10 cellular contexts compared by ENCODE assay signal in the genomic region with DNA sequence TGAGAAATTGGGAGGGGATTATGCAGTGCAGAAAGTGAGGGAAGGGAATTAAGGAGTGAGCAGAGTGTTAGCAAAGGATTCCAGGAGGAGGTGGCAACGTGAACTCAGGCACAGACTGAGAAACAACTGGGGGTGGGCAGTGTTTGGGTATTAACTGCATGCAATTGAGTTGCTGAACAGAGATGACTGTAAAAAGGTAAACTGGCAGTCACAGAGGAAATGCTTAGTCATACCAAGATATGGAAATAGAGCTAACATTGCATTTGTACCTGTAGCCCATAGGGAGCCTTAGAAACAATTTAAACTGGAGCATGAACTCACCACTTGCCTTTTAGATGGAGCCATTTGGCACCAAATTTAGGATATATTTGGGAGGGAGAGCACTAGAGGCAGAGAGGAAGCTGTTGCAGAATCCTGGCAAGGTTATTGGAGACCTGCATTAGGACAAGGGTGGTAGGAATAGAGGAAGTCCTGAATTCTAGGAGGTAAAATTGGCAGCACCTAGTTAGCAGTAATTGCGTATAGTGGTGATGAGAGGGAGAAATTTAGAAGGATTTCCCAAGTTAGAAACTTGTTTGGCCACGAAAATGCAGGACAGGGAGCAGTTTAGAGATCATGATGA.
DNase-seq lines count a peak whose midpoint lies in the region; ATAC-seq and TF ChIP-seq lines count a peak whose summit lies in the region.
"Had no signal": no experiment of that assay in that cellular context is flagged by ENCODE, and none has a peak within 500 bp of the region (broad histone marks: within the 10 kb centered on the region; RNA-seq: fewer than 3 reads in every experiment).

No MANE protein-coding gene starts in this region.

- H3K4me1 ChIP-seq in heart right ventricle (peaks cover 3 to 75% (median 40%) of the 10 kb centered on the region in 9 donors), right atrium auricular region (peaks cover 0 to 38% of the 10 kb centered on the region in 2 donors), PC-9 (replicated peaks; ENCODE audit: insufficient read depth) (peaks cover 49% of the 10 kb centered on the region), adrenal gland (replicated peaks in 1 of 2) (peaks cover 0 to 12% of the 10 kb centered on the region in 2 donors)

- ATAC-seq in heart right ventricle (peak in 5 of 8 donors; percentile 19 to 62 (median 33)), HG02938 (IDR thresholded peaks at IDR 0.05; ENCODE audit: unreplicated experiment) (peak; percentile 100)
- peak; percentile 89 for ATAC-seq in stimulated activated memory B cell treated with anti-CD40 and anti-IgM and Interleukin-4, amounts not matched to agents 10 μg/mL and 1 μg/mL and 100 μg/mL, for 72 hours

- CTCF ChIA-PET in PC-9 (lab: Charles Lee): no interaction called here

- no peak for DNase-seq in heart right ventricle
- DNase-seq in right atrium auricular region (ENCODE audit: low spot score): no peak
- DNase-seq in PC-9: peak in 1 of 2 experiments; percentile 46
- DNase-seq in HuH-7 (ENCODE audit: low spot score): no peak
- DNase-seq in NCI-H146 (lab: John Stamatoyannopoulos, UW): no peak
- no peak for DNase-seq in adrenal gland
- DNase-seq: RPMI8226 had no signal

- H3K4me2 ChIP-seq in PC-9: peak overlapping the region; percentile 51

- no peaks in the 10 kb centered on the region for H3K9me2 ChIP-seq in PC-9 (ENCODE audit: insufficient read depth)

- no peaks in the 10 kb centered on the region for H3K9me3 ChIP-seq in heart right ventricle
- H3K9me3 ChIP-seq in right atrium auricular region: no peaks in the 10 kb centered on the region
- H3K9me3 ChIP-seq in PC-9 (ENCODE audit: insufficient read depth, low read depth): peaks cover 3% of the 10 kb centered on the region; the same call in 1 of the 2 replicates
- no peaks in the 10 kb centered on the region for H3K9me3 ChIP-seq in adrenal gland (replicated peaks in 1 of 3)

- H3K27ac Mint-ChIP-seq in stimulated activated memory B cell treated with anti-CD40 and anti-IgM and Interleukin-4, amounts not matched to agents 10 μg/mL and 1 μg/mL and 100 μg/mL, for 72 hours: no peak overlapping the region

- H3K4me3 ChIP-seq in heart right ventricle (no peak overlapping the region), right atrium auricular region (no peak overlapping the region), PC-9 (no peak overlapping the region), adrenal gland (no peak overlapping the region)
- H3K4me3 ChIP-seq: coronary artery had no signal

- peak overlapping the region; percentile 76 for H2AFZ ChIP-seq in PC-9

- H3K27me3 Mint-ChIP-seq in stimulated activated memory B cell treated with anti-CD40 and anti-IgM and Interleukin-4, amounts not matched to agents 10 μg/mL and 1 μg/mL and 100 μg/mL, for 72 hours: no peaks in the 10 kb centered on the region

- no TSS peak for BruUV-seq in PC-9 (replicated peaks; lab: Mats Ljungman, UMichigan)

- 76 to 84% methylated on average over 3 of the region's 3 CpGs for WGBS in heart right ventricle, 2 donors
- 76 to 90% (median 83%) methylated on average over 3 of the region's 3 CpGs for WGBS in adrenal gland, 4 donors

- H3K4me3 Mint-ChIP-seq in stimulated activated memory B cell treated with anti-CD40 and anti-IgM and Interleukin-4, amounts not matched to agents 10 μg/mL and 1 μg/mL and 100 μg/mL, for 72 hours: no peak overlapping the region

- H3K79me2 ChIP-seq in PC-9 (ENCODE audit: low read depth): no peaks in the 10 kb centered on the region

- H3K27ac ChIP-seq in heart right ventricle: peak overlapping the region in 2 of 10 donors; percentile 37 to 47
- no peak overlapping the region for H3K27ac ChIP-seq in right atrium auricular region
- peak overlapping the region; percentile 54 for H3K27ac ChIP-seq in PC-9
- H3K27ac ChIP-seq in adrenal gland: no peak overlapping the region
- H3K27ac ChIP-seq: coronary artery had no signal

- no peak for TF ChIP-seq POLR2A in adrenal gland (IDR thresholded peaks at IDR 0.05)

- H3K27me3 ChIP-seq in heart right ventricle: no peaks in the 10 kb centered on the region
- no peaks in the 10 kb centered on the region for H3K27me3 ChIP-seq in right atrium auricular region
- H3K27me3 ChIP-seq in PC-9 (ENCODE audit: insufficient read depth, low read depth): no peaks in the 10 kb centered on the region
- no peaks in the 10 kb centered on the region for H3K27me3 ChIP-seq in adrenal gland

- TF ChIP-seq CTCF in heart right ventricle (IDR thresholded peaks at IDR 0.05) (no peak), right atrium auricular region (IDR thresholded peaks at IDR 0.05) (no peak), PC-9 (conservative IDR thresholded peaks at IDR 0.05) (no peak), adrenal gland (IDR thresholded peaks at IDR 0.05) (no peak)

- H4K20me1 ChIP-seq in PC-9 (ENCODE audit: insufficient read depth): no peaks in the 10 kb centered on the region

- no peaks in the 10 kb centered on the region for H3K4me1 Mint-ChIP-seq in stimulated activated memory B cell treated with anti-CD40 and anti-IgM and Interleukin-4, amounts not matched to agents 10 μg/mL and 1 μg/mL and 100 μg/mL, for 72 hours

- H3K36me3 ChIP-seq in heart right ventricle (no peaks in the 10 kb centered on the region), right atrium auricular region (no peaks in the 10 kb centered on the region), PC-9 (ENCODE audit: low read depth) (no peaks in the 10 kb centered on the region), adrenal gland (replicated peaks in 1 of 2) (no peaks in the 10 kb centered on the region)

- H3F3A ChIP-seq in PC-9 (ENCODE audit: insufficient read depth, low read depth): 0 out of 2 replicates have a peak, but pooled peaks cover 5% of the 10 kb centered on the region

- POLR2A ChIA-PET in PC-9 (lab: Charles Lee; ENCODE audit: unreplicated experiment): interaction anchor here (0.6 to 0.9 kb wide), 3 partner anchors 18 to 47 kb away, joined by 3 to 6 read pairs (median 4); no protein-coding TSS in a partner anchor

- intact Hi-C loops in heart right ventricle (cut with DNase I): no loop called here
- intact Hi-C loops in PC-9 (cut with micrococcal nuclease; ENCODE audit: unreplicated experiment): no loop called here
- intact Hi-C loops in adrenal gland (cut with DNase I): no loop called here

- no peaks in the 10 kb centered on the region for H3K9me3 Mint-ChIP-seq in stimulated activated memory B cell treated with anti-CD40 and anti-IgM and Interleukin-4, amounts not matched to agents 10 μg/mL and 1 μg/mL and 100 μg/mL, for 72 hours

- no peaks in the 10 kb centered on the region for H3K36me3 Mint-ChIP-seq in stimulated activated memory B cell treated with anti-CD40 and anti-IgM and Interleukin-4, amounts not matched to agents 10 μg/mL and 1 μg/mL and 100 μg/mL, for 72 hours

Comparison
In these comparisons a context has a peak if more than half of its experiments do, and no peak if none do; other contexts are left out.
1. ATAC-seq: peak in every context shown above with its lines; median percentile 100 in HG02938; 89 in stimulated activated memory B cell treated with anti-CD40 and anti-IgM and Interleukin-4, amounts not matched to agents 10 μg/mL and 1 μg/mL and 100 μg/mL, for 72 hours; 33 in heart right ventricle.